In the genomic region with DNA sequence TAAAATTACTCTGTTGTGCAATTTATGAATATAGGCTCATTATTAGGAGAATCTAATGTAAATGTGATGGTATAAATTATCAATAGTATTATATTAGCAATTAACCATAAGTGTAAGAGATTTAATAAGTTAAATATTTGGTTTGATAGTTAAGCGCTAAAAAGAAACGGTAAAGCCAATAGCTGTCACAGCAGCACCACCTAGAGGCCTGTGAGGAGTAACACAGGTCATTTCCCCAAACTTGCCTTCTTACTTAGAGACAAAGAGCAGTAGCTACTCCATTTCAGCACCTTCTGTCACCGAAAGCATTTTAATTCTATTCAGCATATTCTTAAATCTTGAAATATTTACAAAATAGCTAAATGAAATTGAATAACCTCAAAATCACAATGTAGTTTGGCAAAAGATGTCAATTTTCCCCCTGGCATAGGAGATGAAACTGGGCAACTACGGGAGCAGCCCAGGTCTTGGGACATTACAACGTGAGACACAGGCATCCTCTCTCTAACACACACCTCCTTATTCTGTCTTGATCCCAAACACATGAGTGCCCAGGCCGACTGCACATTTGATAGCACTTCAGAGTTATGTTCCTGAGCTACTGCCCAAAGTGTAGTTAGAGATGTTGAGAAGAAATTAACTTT, we compare ENCODE assay signal across 8 cellular contexts.
DNase-seq lines count a peak whose midpoint lies in the region; ATAC-seq and TF ChIP-seq lines count a peak whose summit lies in the region.

No MANE protein-coding gene starts in this region.

- H3K4me3 ChIP-seq in DND-41 (ENCODE audit: low read depth in 1 of 2, low read length in 2 of 2), result no peak overlapping the region

- no peak overlapping the region for H2AFZ ChIP-seq in DND-41 (ENCODE audit: low read depth, low read length)

- no peaks in the 10 kb centered on the region for H3K36me3 ChIP-seq in DND-41 (ENCODE audit: insufficient read depth, low read length)

- no peak overlapping the region for H3K4me2 ChIP-seq in DND-41 (ENCODE audit: insufficient read depth, low read length)

- H3K27ac ChIP-seq in DND-41 (ENCODE audit: low read length), result no peak overlapping the region

- no peaks in the 10 kb centered on the region for H3K9me3 ChIP-seq in DND-41 (ENCODE audit: insufficient read depth, low read length, severe bottlenecking)

- no peaks in the 10 kb centered on the region for H3K36me3 Mint-ChIP-seq in memory B cell

- H3K27me3 Mint-ChIP-seq in memory B cell, result no peaks in the 10 kb centered on the region

- no peak overlapping the region for H3K27ac Mint-ChIP-seq in memory B cell

- H4K20me1 ChIP-seq in DND-41 (ENCODE audit: insufficient read depth, low read length), result no peaks in the 10 kb centered on the region

- no peaks in the 10 kb centered on the region for H3K9me3 Mint-ChIP-seq in memory B cell

- H3K79me2 ChIP-seq in DND-41 (ENCODE audit: insufficient read depth, low read length), result no peaks in the 10 kb centered on the region

- no peaks in the 10 kb centered on the region for H3K4me1 Mint-ChIP-seq in memory B cell

- peak; percentile 58; the same call in 1 of the 3 replicates for ATAC-seq in DND-41 (ENCODE audit: insufficient read depth, low read depth)
- peak; percentile 55 for ATAC-seq in GM21786 (IDR thresholded peaks at IDR 0.05; ENCODE audit: unreplicated experiment)
- peak; percentile 69 for ATAC-seq in memory B cell (ENCODE audit: low read depth)
- no peak for ATAC-seq in HG03025 (IDR thresholded peaks at IDR 0.05; ENCODE audit: low FRiP score, unreplicated experiment)

- peak; percentile 32 for DNase-seq in DND-41
- peak; percentile 9 for DNase-seq in NCI-H2029 treated with DMSO at 0.1 percent for 48 hours (lab: John Stamatoyannopoulos, UW)
- DNase-seq in activated CD4-positive, CD25-positive, alpha-beta regulatory T cell treated with anti-CD3 and anti-CD28 coated beads, Interleukin-2, amount 50 U/mL, for 72 hours, result peak; percentile 53
- DNase-seq in dedifferentiated amniotic fluid mesenchymal stem cell (ENCODE audit: extremely low spot score), result peak; percentile 68
- peak; percentile 44 to 59 for DNase-seq in memory B cell (ENCODE audit: low spot score in 2 of 2)
- DNase-seq in stimulated activated CD8-positive, alpha-beta memory T cell treated with anti-CD3 and anti-CD28 coated beads, Interleukin-7, amount 100 ng/mL, for 4 hours (ENCODE audit: low read depth in 2 of 2), result peak; percentile 12 to 26

- no peak overlapping the region for H3K4me3 Mint-ChIP-seq in memory B cell

- no peak overlapping the region for H3K9ac ChIP-seq in DND-41 (ENCODE audit: low read depth, low read length)

- TF ChIP-seq CTCF in DND-41 (IDR thresholded peaks at IDR 0.05; ENCODE audit: borderline replicate concordance, extremely low read depth, low read length, poor library complexity, severe bottlenecking), result peak; percentile 80

- no peaks in the 10 kb centered on the region for H3K27me3 ChIP-seq in DND-41 (ENCODE audit: insufficient read depth, low read length, poor library complexity)

- H3K4me1 ChIP-seq in DND-41 (ENCODE audit: insufficient read depth, low read length), result no peaks in the 10 kb centered on the region

Comparison
In these comparisons a context has a peak if more than half of its experiments do, and no peak if none do; other contexts are left out.
1. DNase-seq: peak in every context shown above with its lines; median percentile 68 in dedifferentiated amniotic fluid mesenchymal stem cell; 53 in activated CD4-positive, CD25-positive, alpha-beta regulatory T cell treated with anti-CD3 and anti-CD28 coated beads, Interleukin-2, amount 50 U/mL, for 72 hours; 52 in memory B cell; 32 in DND-41; 19 in stimulated activated CD8-positive, alpha-beta memory T cell treated with anti-CD3 and anti-CD28 coated beads, Interleukin-7, amount 100 ng/mL, for 4 hours; 9 in NCI-H2029 treated with DMSO at 0.1 percent for 48 hours.